Comparison of ENCODE assay signal across 1 cellular context in genomic region chr5:78640622-78641021, GRCh38.
TF ChIP-seq lines count a peak whose summit lies in the region.

No MANE protein-coding gene starts in this region.

TF ChIP-seq in HepG2, 621 proteins besides CTCF, POLR2A, EP300 and RAD21 (continued from another document):
- TF ChIP-seq ATF7 (IDR thresholded peaks at IDR 0.05) (no peak), ATF7 (CRISPR knock-in tag; IDR thresholded peaks at IDR 0.05) (no peak)
